In the genomic region with DNA sequence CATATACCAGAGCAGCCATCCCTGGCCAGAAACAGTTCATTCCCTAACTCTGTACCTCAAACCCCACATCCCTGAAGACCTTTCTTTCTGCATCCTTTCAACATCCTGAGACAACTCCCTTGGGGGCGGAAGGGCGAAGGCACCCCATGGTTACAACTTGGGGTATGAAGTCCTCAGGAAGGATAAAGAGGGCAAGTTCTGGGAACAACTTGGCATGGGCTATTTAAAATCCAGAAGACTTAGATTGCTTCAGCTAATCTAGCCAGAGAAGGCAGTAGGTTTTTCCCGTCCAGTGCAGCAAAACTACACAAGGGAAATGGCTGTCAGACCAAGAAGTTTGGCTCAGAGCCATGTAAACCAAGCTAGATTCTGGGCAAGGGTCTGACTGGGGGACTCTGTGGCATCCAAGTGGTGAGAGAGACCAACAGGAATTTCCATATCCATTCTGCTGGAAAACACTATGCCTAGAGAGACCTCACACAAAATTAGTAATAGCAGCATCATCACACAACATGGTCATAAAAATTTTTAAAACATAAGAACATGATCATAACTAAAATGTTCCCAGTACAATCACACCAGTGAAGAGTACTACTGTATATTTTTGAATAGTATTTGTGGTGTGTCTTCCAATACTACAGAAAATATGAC, we compare ENCODE assay signal across 23 cellular contexts.
"Had no signal": no experiment of that assay in that cellular context is flagged by ENCODE, and none has a peak within 500 bp of the region (broad histone marks: within the 10 kb centered on the region; RNA-seq: fewer than 3 reads in every experiment).

No MANE protein-coding gene starts in this region.

- ATAC-seq: activated CD4-positive, alpha-beta T cell treated with anti-CD3 and anti-CD28 coated beads for 36 hours; esophagus mucosa; right cardiac atrium; stimulated activated effector memory CD8-positive, alpha-beta T cell treated with anti-CD3 and anti-CD28 coated beads, Interleukin-12 subunit alpha, Interleukin-12 subunit beta, amount 100 ng/mL, for 72 hours; T-cell; upper lobe of right lung; WTC11 had no signal

- H3K4me1 Mint-ChIP-seq: nephron progenitor cell had no signal

- H3K27ac Mint-ChIP-seq: activated CD4-positive, alpha-beta T cell treated with anti-CD3 and anti-CD28 coated beads for 36 hours; dendritic cell treated with granulocyte-macrophage colony-stimulating factor and Interleukin-4, amounts not matched to agents 40 ng/mL and 50 ng/mL, for 4 days; progenitor cell of endocrine pancreas; stimulated activated effector memory CD8-positive, alpha-beta T cell treated with anti-CD3 and anti-CD28 coated beads, Interleukin-12 subunit alpha, Interleukin-12 subunit beta, amount 100 ng/mL, for 72 hours; T-cell; WTC11 had no signal

- H3K4me3 ChIP-seq: hepatocyte, lung, upper lobe of right lung had no signal

- H3K27me3 Mint-ChIP-seq: activated CD4-positive, alpha-beta T cell treated with anti-CD3 and anti-CD28 coated beads for 36 hours; progenitor cell of endocrine pancreas; T-cell had no signal

- H3K27ac ChIP-seq: hepatocyte, upper lobe of right lung had no signal

- DNase-seq: activated CD4-positive, alpha-beta T cell treated with anti-CD3 and anti-CD28 coated beads for 36 hours; activated CD4-positive, alpha-beta T cell treated with anti-CD3 and anti-CD28 coated beads, Interleukin-2, amount 50 U/mL, for 48 hours; activated effector memory CD4-positive, alpha-beta T cell treated with anti-CD3 and anti-CD28 coated beads, Interleukin-2, amount 50 U/mL, for 16 hours; activated naive CD4-positive, alpha-beta T cell treated with anti-CD3 and anti-CD28 coated beads, Interleukin-2, amount 50 U/mL, for 16 hours; activated T-cell treated with anti-CD3 and anti-CD28 coated beads, Interleukin-2, amount 50 U/mL, for 48 hours; aorta; effector CD8-positive, alpha-beta T cell; foreskin fibroblast; midbrain; nephron progenitor cell; nucleus accumbens; right cardiac atrium; small intestine; stimulated activated CD4-positive, alpha-beta T cell treated with anti-CD3 and anti-CD28 coated beads, Interleukin-4, amount 100 ng/mL, for 24 hours; T-cell; upper lobe of right lung had no signal

- H3K4me1 ChIP-seq: upper lobe of right lung had no signal

- H3K4me3 Mint-ChIP-seq: activated CD4-positive, alpha-beta T cell treated with anti-CD3 and anti-CD28 coated beads for 36 hours; dendritic cell treated with granulocyte-macrophage colony-stimulating factor and Interleukin-4, amounts not matched to agents 40 ng/mL and 50 ng/mL, for 4 days; nephron progenitor cell; stimulated activated effector memory CD8-positive, alpha-beta T cell treated with anti-CD3 and anti-CD28 coated beads, Interleukin-12 subunit alpha, Interleukin-12 subunit beta, amount 100 ng/mL, for 72 hours; T-cell; WTC11 had no signal

- H3K9me3 Mint-ChIP-seq: dendritic cell treated with granulocyte-macrophage colony-stimulating factor and Interleukin-4, amounts not matched to agents 40 ng/mL and 50 ng/mL, for 4 days; nephron progenitor cell; WTC11 had no signal

- H3K27me3 ChIP-seq: hepatocyte, upper lobe of right lung had no signal

- H3K36me3 Mint-ChIP-seq: stimulated activated effector memory CD8-positive, alpha-beta T cell treated with anti-CD3 and anti-CD28 coated beads, Interleukin-12 subunit alpha, Interleukin-12 subunit beta, amount 100 ng/mL, for 72 hours; T-cell; WTC11 had no signal

- H3K36me3 ChIP-seq: upper lobe of right lung had no signal

- H3K9me3 ChIP-seq: upper lobe of right lung had no signal
